Comparison of ENCODE assay signal across 8 cellular contexts in the genomic region with DNA sequence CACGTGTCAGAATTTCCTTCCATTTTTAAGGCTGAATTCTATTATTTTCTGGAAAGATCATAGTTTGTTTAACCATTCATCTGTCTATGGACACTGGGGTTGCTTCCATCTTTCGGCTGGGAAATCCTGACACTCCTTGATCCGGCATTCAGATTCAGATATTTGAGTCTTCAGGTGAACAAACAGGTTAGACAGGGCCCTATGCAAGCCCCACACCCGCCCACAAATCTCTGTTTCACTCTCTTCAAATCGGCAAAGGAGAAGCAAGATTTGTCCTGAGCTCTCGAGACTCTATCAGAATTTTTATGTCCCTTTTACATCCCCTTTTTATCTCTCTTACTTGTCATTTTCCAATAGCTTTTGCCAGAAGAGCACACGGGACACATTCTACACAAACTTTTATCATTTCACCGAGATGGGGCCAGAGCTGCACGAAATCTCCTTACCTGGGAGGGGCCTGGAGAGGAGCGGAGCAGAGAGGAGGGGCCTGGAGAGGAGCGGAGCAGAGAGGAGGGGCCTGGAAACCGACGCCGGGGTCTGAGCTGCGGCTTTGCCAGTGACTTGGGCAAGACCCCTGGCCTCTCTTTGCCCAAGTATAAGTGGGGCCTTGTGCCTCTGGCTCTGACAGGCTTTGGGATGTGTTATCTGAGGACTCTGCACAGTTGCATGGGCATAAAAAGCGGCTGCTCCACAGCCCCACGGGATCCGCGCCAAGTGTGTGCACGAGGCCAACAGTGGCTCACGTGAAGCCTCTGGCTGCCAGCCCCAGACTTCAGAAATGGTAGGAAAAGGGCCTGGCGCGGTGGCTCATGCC. TPM values are rescaled to one million over a fixed set of nuclear protein-coding genes. Genes with fewer than 3 reads are reported as not detected.
DNase-seq lines count a peak whose midpoint lies in the region; ATAC-seq and TF ChIP-seq lines count a peak whose summit lies in the region.

No MANE protein-coding gene starts in this region.

- H3K27ac ChIP-seq in left lung (peak overlapping the region in 1 of 2 donors; percentile 18), urinary bladder (ENCODE audit: low read depth) (peak overlapping the region; percentile 3)

- no peak overlapping the region for H3K4me3 ChIP-seq in left lung
- H3K4me3 ChIP-seq in urinary bladder (ENCODE audit: low read depth, low read length): peak overlapping the region; percentile 1

- ATAC-seq in left lung (peak; percentile 92), HG03442 (IDR thresholded peaks at IDR 0.05; ENCODE audit: unreplicated experiment) (no peak)

- H3K4me1 ChIP-seq in left lung (no peaks in the 10 kb centered on the region), urinary bladder (ENCODE audit: insufficient read depth) (no peaks in the 10 kb centered on the region)

- H3K9me3 ChIP-seq in left lung: peaks cover 0 to 3% of the 10 kb centered on the region in 2 donors

- intact Hi-C loops in left lung (cut with DNase I): no loop called here

- 13% methylated on average over 23 of the region's 23 CpGs for WGBS in urinary bladder

- H3K27me3 ChIP-seq in left lung: peaks cover 0 to 44% of the 10 kb centered on the region in 2 donors

- H3K36me3 ChIP-seq in left lung (no peaks in the 10 kb centered on the region), urinary bladder (ENCODE audit: insufficient read depth) (no peaks in the 10 kb centered on the region)

- TF ChIP-seq CTCF in left lung (IDR thresholded peaks at IDR 0.05): no peak

- peak; percentile 42 for DNase-seq in activated CD8-positive, alpha-beta memory T cell treated with anti-CD3 and anti-CD28 coated beads, Interleukin-2, amount 50 U/mL, for 48 hours
- DNase-seq in activated CD8-positive, alpha-beta memory T cell treated with anti-CD3 and anti-CD28 coated beads, Interleukin-2, amount 50 U/mL, for 4 hours: no peak
- DNase-seq in dermis microvascular lymphatic vessel endothelial cell (ENCODE audit: low read depth in 2 of 2) (peak; percentile 35 to 50), left lung (peak; percentile 62 to 81), cortex of kidney (lab: John Stamatoyannopoulos, UW) (no peak), T-helper 2 cell (no peak)

RNA-seq across cellular contexts. Expression of a gene that starts 54.3 kb away (rescaled TPM):
- total RNA-seq in dermis microvascular lymphatic vessel endothelial cell: not detected in 2 replicates
- total RNA-seq in left lung: not detected
- total RNA-seq in urinary bladder: 1.1 TPM
- polyA plus RNA-seq in urinary bladder: 151 TPM

Comparison
In these comparisons a context has a peak if more than half of its experiments do, and no peak if none do; other contexts are left out.
1. DNase-seq: peak in activated CD8-positive, alpha-beta memory T cell treated with anti-CD3 and anti-CD28 coated beads, Interleukin-2, amount 50 U/mL, for 48 hours (single experiment), dermis microvascular lymphatic vessel endothelial cell (2 of 2) and left lung (2 of 2); none in activated CD8-positive, alpha-beta memory T cell treated with anti-CD3 and anti-CD28 coated beads, Interleukin-2, amount 50 U/mL, for 4 hours (single experiment), cortex of kidney (single experiment) and T-helper 2 cell (0 of 5).